8 cellular contexts compared by ENCODE assay signal in genomic region chr17:78315355-78316114, GRCh38. TPM values are rescaled to one million over a fixed set of nuclear protein-coding genes. Genes with fewer than 3 reads are reported as not detected.
DNase-seq lines count a peak whose midpoint lies in the region; ATAC-seq, FAIRE-seq and TF ChIP-seq lines count a peak whose summit lies in the region.

No MANE protein-coding gene starts in this region.

- peak overlapping the region; percentile 52 for H3K9ac ChIP-seq in endothelial cell of umbilical vein (replicated peaks; ENCODE audit: extremely low read depth, insufficient read depth, low read length)

- H3K27ac Mint-ChIP-seq in activated CD8-positive, alpha-beta T cell treated with anti-CD3 and anti-CD28 coated beads for 36 hours, result peak overlapping the region; percentile 81

- H3K27me3 ChIP-seq in endothelial cell of umbilical vein (ENCODE audit: control insufficient read depth in 2 of 2, insufficient read depth in 2 of 2, low read length in 2 of 2), result no peaks in the 10 kb centered on the region

- dilution Hi-C loops in endothelial cell of umbilical vein (cut with MboI; ENCODE audit: extremely low pct_ligation_motif_present, low sequenced_read_pairs), result no loop called here

- CTCF ChIA-PET in AG04449 (lab: Yijun Ruan, JAX), result interaction anchor here (0.8 to 3.2 kb wide), 9 partner anchors 8 to 109 kb away, joined by 3 to 15 read pairs (median 3); no protein-coding TSS in a partner anchor
- CTCF ChIA-PET in activated CD8-positive, alpha-beta T cell treated with anti-CD3 and anti-CD28 coated beads for 36 hours (lab: Charles Lee), result interaction anchor here (1.6 kb wide), 1 partner anchor 45 kb away, joined by 5 read pairs; no protein-coding TSS in a partner anchor
- CTCF ChIA-PET in endothelial cell of umbilical vein (lab: Charles Lee), result interaction anchor here (0.5 to 3.0 kb wide), 6 partner anchors 9 to 106 kb away, joined by 3 to 16 read pairs (median 6); partner anchors contain the start of gene SOCS3

- H3K9me3 ChIP-seq in endothelial cell of umbilical vein (replicated peaks; ENCODE audit: control insufficient read depth, insufficient read depth, low read length), result no peaks in the 10 kb centered on the region

- no peaks in the 10 kb centered on the region for H3K79me2 ChIP-seq in endothelial cell of umbilical vein (ENCODE audit: control insufficient read depth, insufficient read depth, low read length)

- peak overlapping the region; percentile 55 for H2AFZ ChIP-seq in endothelial cell of umbilical vein (ENCODE audit: low read depth, low read length)

- DNase-seq in AG04449 (ENCODE audit: low read depth, low spot score), result no peak
- peak; percentile 92 for DNase-seq in HPDE6-E6E7 (ENCODE audit: extremely low spot score)
- peak; percentile 77 for DNase-seq in activated CD8-positive, alpha-beta T cell treated with anti-CD3 and anti-CD28 coated beads for 36 hours
- peak; percentile 76 for DNase-seq in endothelial cell of umbilical vein (ENCODE audit: low read depth, low spot score)
- peak; percentile 60 for DNase-seq in myocyte (ENCODE audit: low read depth)
- peak; percentile 98 for DNase-seq in stromal cell of bone marrow (ENCODE audit: low read depth)
- no peak for DNase-seq in left lobe of liver (ENCODE audit: low spot score)
- no peak for DNase-seq in NCI-H526 treated with DMSO at 0.1 percent for 48 hours (lab: John Stamatoyannopoulos, UW)

- H3K36me3 Mint-ChIP-seq in activated CD8-positive, alpha-beta T cell treated with anti-CD3 and anti-CD28 coated beads for 36 hours (ENCODE audit: low read depth), result no peaks in the 10 kb centered on the region

- no peaks in the 10 kb centered on the region for H3K36me3 ChIP-seq in endothelial cell of umbilical vein (ENCODE audit: control insufficient read depth in 2 of 2, extremely low read depth in 1 of 2, insufficient read depth in 2 of 2, low read length in 2 of 2)

- peak; percentile 92 for FAIRE-seq in endothelial cell of umbilical vein (lab: Jason Lieb, UNC)

- H3K9me3 Mint-ChIP-seq in activated CD8-positive, alpha-beta T cell treated with anti-CD3 and anti-CD28 coated beads for 36 hours, result no peaks in the 10 kb centered on the region

- TF ChIP-seq POLR2A in endothelial cell of umbilical vein (IDR thresholded peaks at IDR 0.05; ENCODE audit: low read depth, low read length), result peak; percentile 51

- POLR2A ChIA-PET in AG04449 (lab: Yijun Ruan, JAX) (interaction anchor here (0.9 to 1.9 kb wide), 4 partner anchors 20 to 44 kb away, joined by 3 to 16 read pairs (median 4); partner anchors contain the start of gene SOCS3), endothelial cell of umbilical vein (lab: Charles Lee) (interaction anchor here (0.8 kb wide), 1 partner anchor 44 kb away, joined by 3 read pairs; the partner anchor contains the start of gene SOCS3)
- POLR2A ChIA-PET in activated CD8-positive, alpha-beta T cell treated with anti-CD3 and anti-CD28 coated beads for 36 hours (lab: Charles Lee), result interaction anchor here (0.9 to 1.4 kb wide), 2 partner anchors 10 to 41 kb away, joined by 4 read pairs; no protein-coding TSS in a partner anchor

- H3K4me3 ChIP-seq in AG04449 (ENCODE audit: low read depth, low read length) (peak overlapping the region; percentile 40), endothelial cell of umbilical vein (replicated peaks in 1 of 3; ENCODE audit: insufficient read depth in 1 of 3, low read depth in 1 of 3, low read length in 3 of 3) (no peak overlapping the region)

- peak; percentile 55 for ATAC-seq in activated CD8-positive, alpha-beta T cell treated with anti-CD3 and anti-CD28 coated beads for 36 hours
- ATAC-seq in left lobe of liver, result no peak

- no peaks in the 10 kb centered on the region for H4K20me1 ChIP-seq in endothelial cell of umbilical vein (replicated peaks; ENCODE audit: control insufficient read depth, extremely low read depth, insufficient read depth, low read length)

- peaks cover 32% of the 10 kb centered on the region for H3K4me1 Mint-ChIP-seq in activated CD8-positive, alpha-beta T cell treated with anti-CD3 and anti-CD28 coated beads for 36 hours (ENCODE audit: low read depth)

- BruUV-seq in endothelial cell of umbilical vein (replicated peaks; lab: Mats Ljungman, UMichigan), result no TSS peak

- peak overlapping the region; percentile 34 for H3K4me3 Mint-ChIP-seq in activated CD8-positive, alpha-beta T cell treated with anti-CD3 and anti-CD28 coated beads for 36 hours

- H3K9me1 ChIP-seq in endothelial cell of umbilical vein (replicated peaks; ENCODE audit: control insufficient read depth, extremely low read depth, insufficient read depth, low read length), result no peaks in the 10 kb centered on the region

- intact Hi-C loops in activated CD8-positive, alpha-beta T cell treated with anti-CD3 and anti-CD28 coated beads for 36 hours (cut with micrococcal nuclease), result no loop called here
- intact Hi-C loops in endothelial cell of umbilical vein (cut with micrococcal nuclease), result loop anchor here (1.0 kb wide), 2 partner anchors 9 to 45 kb away; partner anchors contain the start of gene SOCS3

- peak overlapping the region; percentile 69 for H3K27ac ChIP-seq in endothelial cell of umbilical vein (ENCODE audit: insufficient read depth, low read depth, low read length)

- peaks cover 3% of the 10 kb centered on the region for H3K27me3 Mint-ChIP-seq in activated CD8-positive, alpha-beta T cell treated with anti-CD3 and anti-CD28 coated beads for 36 hours

- H3K4me1 ChIP-seq in endothelial cell of umbilical vein (ENCODE audit: control insufficient read depth, extremely low read depth, insufficient read depth, low read length), result peaks cover 25% of the 10 kb centered on the region

- TF ChIP-seq CTCF in AG04449 (IDR thresholded peaks at IDR 0.05; ENCODE audit: insufficient read depth, low read length, missing control alignments) (peak; percentile 36), endothelial cell of umbilical vein (IDR thresholded peaks at IDR 0.05; ENCODE audit: extremely low read depth in 1 of 2, insufficient read depth in 1 of 2, low read depth in 1 of 2, low read length in 2 of 2) (no peak)
- TF ChIP-seq CTCF in activated CD8-positive, alpha-beta T cell treated with anti-CD3 and anti-CD28 coated beads for 36 hours (IDR thresholded peaks at IDR 0.05), result no peak

- H3K4me2 ChIP-seq in endothelial cell of umbilical vein (ENCODE audit: insufficient read depth, low read length), result peak overlapping the region; percentile 14

TF ChIP-seq in endothelial cell of umbilical vein, 7 proteins besides CTCF, POLR2A, EP300 and RAD21:
- peak; percentile 64 for TF ChIP-seq POLR2AphosphoS5 (IDR thresholded peaks at IDR 0.05; ENCODE audit: insufficient read depth, low read depth, low read length)
- peak; percentile 93 for TF ChIP-seq FOS (IDR thresholded peaks at IDR 0.05; ENCODE audit: borderline replicate concordance, insufficient read depth, low read length)
- no peak for TF ChIP-seq EZH2 (IDR thresholded peaks at IDR 0.05; ENCODE audit: borderline replicate concordance, low read depth, low read length, severe bottlenecking)
- peak; percentile 15 for TF ChIP-seq MAX (IDR thresholded peaks at IDR 0.05; ENCODE audit: insufficient read depth, insufficient read length)
- TF ChIP-seq JUN (IDR thresholded peaks at IDR 0.05; ENCODE audit: borderline replicate concordance, insufficient read depth, insufficient read length, low read depth), result peak; percentile 34

RNA-seq across cellular contexts. Expression of gene SOCS3, which starts 44.3 kb away (rescaled TPM):
- total RNA-seq in activated CD8-positive, alpha-beta T cell treated with anti-CD3 and anti-CD28 coated beads for 36 hours, result 10 to 100 TPM; 48.6 to 49.1 TPM
- total RNA-seq in endothelial cell of umbilical vein, result 13.6 and 14.3 TPM in 2 replicates
- polyA plus RNA-seq in endothelial cell of umbilical vein, result 6.2 and 6.6 TPM in 2 replicates
- 5.3 and 7.9 TPM in 2 replicates for polyA plus RNA-seq in endothelial cell of umbilical vein (2011; cell fraction: cytosol; rRNA removed)
- 15.2 and 19.0 TPM in 2 replicates for polyA plus RNA-seq in endothelial cell of umbilical vein (2011; cell fraction: nucleus; rRNA removed)
- polyA plus RNA-seq in endothelial cell of umbilical vein (2012), result 12.2 and 14.3 TPM in 2 replicates
- polyA minus RNA-seq in endothelial cell of umbilical vein, result 7.8 and 10.9 TPM in 2 replicates
- 31.0 TPM for polyA minus RNA-seq in endothelial cell of umbilical vein (2011; cell fraction: cytosol; rRNA and poly(A)+ RNA removed)
- 7.3 and 17.4 TPM in 2 replicates for polyA minus RNA-seq in endothelial cell of umbilical vein (2011; cell fraction: nucleus; rRNA and poly(A)+ RNA removed)
- total RNA-seq in myocyte, result 36.0 and 38.3 TPM in 2 replicates
- polyA plus RNA-seq in myocyte (2012), result 10.1 TPM
- total RNA-seq in left lobe of liver, result 2.7 TPM

Comparison
In these comparisons a context has a peak if more than half of its experiments do, and no peak if none do; other contexts are left out.
1. DNase-seq: peak in HPDE6-E6E7 (single experiment), activated CD8-positive, alpha-beta T cell treated with anti-CD3 and anti-CD28 coated beads for 36 hours (single experiment), endothelial cell of umbilical vein (single experiment), myocyte (single experiment) and stromal cell of bone marrow (single experiment); none in AG04449 (single experiment), left lobe of liver (single experiment) and NCI-H526 treated with DMSO at 0.1 percent for 48 hours (single experiment).